4 cellular contexts compared by ENCODE assay signal in the genomic region with DNA sequence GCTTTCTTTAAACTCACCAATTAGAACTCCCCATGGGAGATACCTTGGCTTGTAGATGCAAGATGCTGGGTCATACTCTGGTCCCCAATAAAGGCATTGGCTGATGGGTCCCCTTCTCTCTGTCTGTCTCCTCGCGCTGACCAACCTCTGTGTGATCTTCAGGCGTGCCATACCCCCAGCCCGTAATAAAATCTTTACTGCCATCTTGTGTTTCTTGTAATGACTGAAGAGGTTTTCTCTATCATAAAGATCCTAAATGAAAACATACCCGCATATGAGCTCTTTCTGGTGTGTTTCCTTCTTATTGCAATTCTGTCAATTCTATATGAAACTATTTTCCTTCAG. TPM values are rescaled to one million over a fixed set of nuclear protein-coding genes. Genes with fewer than 3 reads are reported as not detected.
"Had no signal": no experiment of that assay in that cellular context is flagged by ENCODE, and none has a peak within 500 bp of the region (broad histone marks: within the 10 kb centered on the region; RNA-seq: fewer than 3 reads in every experiment).

No MANE protein-coding gene starts in this region.

RNA-seq across cellular contexts. Expression of gene CR1, which starts 24.4 kb away (rescaled TPM):
- total RNA-seq: pulmonary artery endothelial cell, renal cortical epithelial cell, smooth muscle cell had no signal
- polyA plus RNA-seq: neural cell had no signal
